Comparison of ENCODE assay signal across 16 cellular contexts in the genomic region with DNA sequence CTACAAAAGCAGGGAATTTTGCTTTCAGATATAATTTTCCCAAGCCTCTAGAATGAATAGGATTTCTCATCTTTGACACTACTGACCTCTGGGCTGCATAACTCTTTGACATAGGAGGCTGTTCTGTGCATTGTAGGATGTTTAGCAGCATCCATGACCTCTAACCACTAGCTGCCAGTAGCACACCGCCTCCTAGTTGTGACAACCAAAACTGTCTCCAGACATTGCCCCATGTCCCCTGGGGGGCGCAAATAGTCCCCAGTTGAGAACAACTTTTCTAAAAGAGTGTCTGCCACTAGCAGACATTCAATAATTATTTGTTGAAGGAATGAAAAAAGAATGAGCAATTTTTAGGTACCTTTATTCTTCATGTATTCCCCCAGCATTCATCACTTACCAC. TPM values are rescaled to one million over a fixed set of nuclear protein-coding genes. Genes with fewer than 3 reads are reported as not detected.
DNase-seq lines count a peak whose midpoint lies in the region; ATAC-seq, FAIRE-seq and TF ChIP-seq lines count a peak whose summit lies in the region.
"Had no signal": no experiment of that assay in that cellular context is flagged by ENCODE, and none has a peak within 500 bp of the region (broad histone marks: within the 10 kb centered on the region; RNA-seq: fewer than 3 reads in every experiment).

No MANE protein-coding gene starts in this region.

- H2AFZ ChIP-seq in HepG2 (ENCODE audit: low read length) (no peak overlapping the region), H1 (ENCODE audit: low read length) (no peak overlapping the region)

- no peak overlapping the region for H3K27ac Mint-ChIP-seq in type B pancreatic cell

- BruUV-seq in HepG2 (replicated peaks; lab: Mats Ljungman, UMichigan), result no TSS peak

- in situ Hi-C loops in HepG2 (cut with HindIII; ENCODE audit: extremely low pct_ligation_motif_present, low pct_unique_long_range_greater_than_20kb), result no loop called here

- H3K23ac ChIP-seq in H1 (ENCODE audit: insufficient read length), result no peak overlapping the region

- no peaks in the 10 kb centered on the region for H3K4me1 Mint-ChIP-seq in type B pancreatic cell (ENCODE audit: unreplicated experiment)

- no peak overlapping the region for H2BK12ac ChIP-seq in H1 (ENCODE audit: low read depth, low read length)

- no peak for TF ChIP-seq POLR2A in HepG2 (IDR thresholded peaks at IDR 0.05; ENCODE audit: insufficient read depth in 1 of 2, low read depth in 2 of 2, low read length in 2 of 2)
- TF ChIP-seq POLR2A in right lobe of liver (IDR thresholded peaks at IDR 0.05), result no peak
- TF ChIP-seq POLR2A in H1 (IDR thresholded peaks at IDR 0.05; ENCODE audit: control extremely low read depth in 1 of 2, low read depth in 2 of 2, low read length in 2 of 2), result no peak

- H3K79me2 ChIP-seq in HepG2 (ENCODE audit: insufficient read depth, low read length) (no peaks in the 10 kb centered on the region), H1 (ENCODE audit: control insufficient read depth in 1 of 2, insufficient read depth in 2 of 2, low read length in 2 of 2) (no peaks in the 10 kb centered on the region)

- no peak overlapping the region for H2BK15ac ChIP-seq in H1 (ENCODE audit: low read length)

- no peaks in the 10 kb centered on the region; the same call in 1 of the 2 replicates for H3K23me2 ChIP-seq in H1 (ENCODE audit: low read depth, low read length)

- H3K4me3 Mint-ChIP-seq in type B pancreatic cell, result no peak overlapping the region

- no peak overlapping the region for H4K5ac ChIP-seq in H1 (ENCODE audit: insufficient read length, low read depth, low read length)

- TF ChIP-seq CTCF in HepG2 (CRISPR knock-in tag; IDR thresholded peaks at IDR 0.05) (no peak), right lobe of liver (IDR thresholded peaks at IDR 0.05) (no peak), H1 (IDR thresholded peaks at IDR 0.05; ENCODE audit: control extremely low read depth in 1 of 3, insufficient read depth in 1 of 3, low read depth in 1 of 3, low read length in 3 of 3) (peak; percentile 89 to 99 (median 92)), type B pancreatic cell (conservative IDR thresholded peaks at IDR 0.05) (peak; percentile 41)

- H3K18ac ChIP-seq in H1 (ENCODE audit: extremely low read depth, low read length), result no peak overlapping the region

- H3K9ac ChIP-seq in HepG2 (ENCODE audit: insufficient read depth, low read depth, low read length), result no peak overlapping the region
- H3K9ac ChIP-seq in H1 (replicated peaks in 1 of 4; ENCODE audit: extremely low read depth in 1 of 4, low read depth in 3 of 4, low read length in 3 of 4), result no peak overlapping the region

- H4K8ac ChIP-seq in H1 (ENCODE audit: extremely low read depth, insufficient read depth, low read length), result no peak overlapping the region

- FAIRE-seq in HepG2 (lab: Jason Lieb, UNC), result no peak
- FAIRE-seq in H1 (lab: Jason Lieb, UNC), result peak; percentile 28
- FAIRE-seq: G401.6, TTC549, urothelium cell line had no signal

- WGBS in HepG2 (ENCODE audit: low lambda C conversion rate), result 4% methylated on average over 2 of the region's 2 CpGs
- 42% methylated on average over 2 of the region's 2 CpGs for WGBS in right lobe of liver (ENCODE audit: insufficient coverage, low coverage, low lambda C conversion rate, missing lambda C conversion rate)
- WGBS in H1 (ENCODE audit: extremely low coverage in 1 of 2, insufficient coverage in 1 of 2, insufficient read length in 1 of 2, insufficient replicate concordance in 2 of 2, low coverage in 1 of 2, low lambda C conversion rate in 2 of 2, missing lambda C conversion rate in 1 of 2), 2 experiments, result 24% methylated on average over 2 of the region's 2 CpGs; no CpG with 5 or more reads in 1 of the 2 experiments

- CTCF ChIA-PET in HepG2 (lab: Yijun Ruan, JAX; ENCODE audit: low intra/inter-chr PET ratio, low total read pairs) (no interaction called here), H1 (lab: Charles Lee; ENCODE audit: partially characterized antibody) (interaction anchor here (0.6 to 7.6 kb wide), 32 partner anchors 10 to 335 kb away, joined by 3 to 81 read pairs (median 4); no protein-coding TSS in a partner anchor)

- no peaks in the 10 kb centered on the region for H3K9me3 Mint-ChIP-seq in type B pancreatic cell

- H3K27me3 Mint-ChIP-seq in type B pancreatic cell, result peaks cover 29% of the 10 kb centered on the region

- no peak for TF ChIP-seq EP300 in HepG2 (IDR thresholded peaks at IDR 0.05; ENCODE audit: low read depth in 2 of 2, low read length in 2 of 2)
- TF ChIP-seq EP300 in HepG2 (CRISPR knock-in tag; IDR thresholded peaks at IDR 0.05; ENCODE audit: borderline replicate concordance), result no peak
- no peak for TF ChIP-seq EP300 in H1 (IDR thresholded peaks at IDR 0.05; ENCODE audit: borderline replicate concordance in 1 of 2, low read depth in 2 of 2, low read length in 2 of 2)

- intact Hi-C loops in HepG2 (cut with micrococcal nuclease; ENCODE audit: unreplicated experiment), result no loop called here
- intact Hi-C loops in right lobe of liver (cut with DNase I), result no loop called here

- H3K27me3 ChIP-seq in HepG2 (ENCODE audit: control insufficient read depth in 1 of 2, insufficient read depth in 2 of 2, low read length in 2 of 2) (peaks cover 1 to 6% of the 10 kb centered on the region in 2 experiments; a peak in 2 of 5 replicates), right lobe of liver (no peaks in the 10 kb centered on the region), H1 (replicated peaks in 1 of 4; ENCODE audit: control insufficient read depth in 3 of 4, extremely low read depth in 1 of 4, insufficient read depth in 3 of 4, low read length in 3 of 4) (no peaks in the 10 kb centered on the region; a peak in 1 of 7 replicates)

- H3K56ac ChIP-seq in H1 (replicated peaks; ENCODE audit: insufficient read length, low read depth, low read length), result no peak overlapping the region

- no peak overlapping the region for H3K4ac ChIP-seq in H1 (replicated peaks; ENCODE audit: insufficient read length, low read depth, low read length)

- H3K4me1 ChIP-seq in HepG2 (ENCODE audit: insufficient read depth, low read length) (no peaks in the 10 kb centered on the region), right lobe of liver (no peaks in the 10 kb centered on the region), H1 (replicated peaks in 1 of 4; ENCODE audit: control insufficient read depth in 3 of 4, insufficient read depth in 4 of 4, low read length in 3 of 4) (peaks cover 0 to 5% (median under 1%) of the 10 kb centered on the region in 4 experiments; a peak in 1 of 7 replicates)

- TF ChIP-seq RAD21 in HepG2 (CRISPR knock-in tag; IDR thresholded peaks at IDR 0.05), result no peak
- peak; percentile 86 to 87 for TF ChIP-seq RAD21 in H1 (IDR thresholded peaks at IDR 0.05 in 1 of 2, conservative IDR thresholded peaks at IDR 0.05 in 1 of 2; ENCODE audit: low read depth in 2 of 2, low read length in 2 of 2)

- H2AK5ac ChIP-seq in H1 (ENCODE audit: low read depth, low read length), result no peak overlapping the region

- H3K4me2 ChIP-seq in HepG2 (ENCODE audit: low read depth, low read length) (no peak overlapping the region), H1 (ENCODE audit: insufficient read depth in 1 of 2, low read depth in 2 of 2, low read length in 2 of 2) (no peak overlapping the region)

- H2BK120ac ChIP-seq in H1 (replicated peaks; ENCODE audit: low read depth, low read length), result no peak overlapping the region

- H4K20me1 ChIP-seq in HepG2 (ENCODE audit: insufficient read depth, low read length) (no peaks in the 10 kb centered on the region), H1 (replicated peaks in 1 of 2; ENCODE audit: control insufficient read depth in 1 of 2, insufficient read depth in 2 of 2, low read length in 2 of 2) (no peaks in the 10 kb centered on the region)

- H3K4me3 ChIP-seq in HepG2 (replicated peaks in 1 of 3; ENCODE audit: insufficient read depth in 1 of 3, low read depth in 2 of 3, low read length in 3 of 3), result no peak overlapping the region
- no peak overlapping the region for H3K4me3 ChIP-seq in right lobe of liver
- no peak overlapping the region for H3K4me3 ChIP-seq in H1 (ENCODE audit: extremely low read depth in 1 of 4, insufficient read depth in 2 of 4, low read depth in 3 of 4, low read length in 4 of 4)
- H3K4me3 ChIP-seq: lung had no signal

- POLR2A ChIA-PET in HepG2 (lab: Yijun Ruan, JAX), result no interaction called here
- POLR2A ChIA-PET in H1 (lab: Charles Lee; ENCODE audit: partially characterized antibody), result interaction anchor here (0.6 to 0.8 kb wide), 2 partner anchors 13 kb away, joined by 3 to 4 read pairs; no protein-coding TSS in a partner anchor

- DNase-seq in HepG2 (ENCODE audit: low spot score) (peak; percentile 4), right lobe of liver (no peak), MV-4-11 (lab: John Stamatoyannopoulos, UW) (peak; percentile 14), H1 (ENCODE audit: low read depth in 1 of 2, low spot score in 2 of 2) (peak in 1 of 2 experiments; percentile 59), type B pancreatic cell (ENCODE audit: extremely low spot score, unreplicated experiment) (no peak), SIG-M5 treated with dmso at 0.1 percent for 504 hours (lab: John Stamatoyannopoulos, UW; ENCODE audit: unreplicated experiment) (no peak), H4 (ENCODE audit: low spot score) (no peak), NCI-H1105 (lab: John Stamatoyannopoulos, UW) (no peak)
- DNase-seq: activated T-cell treated with anti-CD3 and anti-CD28 coated beads for 4 hours, IMR-90, occipital lobe, RPMI8226 had no signal

- ATAC-seq in HepG2, result peak; percentile 65
- ATAC-seq in right lobe of liver, result no peak

- no peaks in the 10 kb centered on the region for H3K79me1 ChIP-seq in H1 (ENCODE audit: low read depth, low read length)

- H3K36me3 ChIP-seq in HepG2 (replicated peaks in 1 of 2; ENCODE audit: control insufficient read depth in 1 of 2, insufficient read depth in 2 of 2, low read length in 2 of 2) (no peaks in the 10 kb centered on the region), right lobe of liver (no peaks in the 10 kb centered on the region), H1 (ENCODE audit: control insufficient read depth in 2 of 4, insufficient read depth in 4 of 4, low read length in 3 of 4) (no peaks in the 10 kb centered on the region)

- H4K91ac ChIP-seq in H1 (replicated peaks; ENCODE audit: insufficient read length, low read length), result no peak overlapping the region

- H3K9me3 ChIP-seq in HepG2 (ENCODE audit: low read length), result no peaks in the 10 kb centered on the region
- H3K9me3 ChIP-seq in right lobe of liver, result no peaks in the 10 kb centered on the region
- no peaks in the 10 kb centered on the region for H3K9me3 ChIP-seq in H1 (ENCODE audit: insufficient read depth in 2 of 2, low read depth in 1 of 2, low read length in 1 of 2)

- no peak overlapping the region for H3K14ac ChIP-seq in H1 (ENCODE audit: insufficient read length)

- H2BK20ac ChIP-seq in H1 (ENCODE audit: low read length), result no peak overlapping the region

- H2BK5ac ChIP-seq in H1 (ENCODE audit: low read depth, low read length), result no peak overlapping the region

- H3K36me3 Mint-ChIP-seq in type B pancreatic cell, result no peaks in the 10 kb centered on the region

- no peak overlapping the region for H3K27ac ChIP-seq in HepG2 (ENCODE audit: extremely low read length, insufficient read depth, low read length)
- no peak overlapping the region for H3K27ac ChIP-seq in right lobe of liver
- no peak overlapping the region for H3K27ac ChIP-seq in H1 (ENCODE audit: low read depth, low read length)

RNA-seq across cellular contexts. Expression of a gene that starts 51.8 kb away (rescaled TPM):
- total RNA-seq in HepG2 (2016; rRNA removed; fragmentation: Illumina TruSeq; extraction: Trizol) (0.08 TPM in 1 of 2 replicates, not detected in the other), right lobe of liver (under 1 TPM in 1 of 6 experiments, not detected in 5; 0.31 TPM), type B pancreatic cell (ENCODE audit: low replicate concordance) (0.19 TPM in 1 of 2 replicates, not detected in the other)
- total RNA-seq in HepG2 (2016; cell fraction: cytosol; rRNA removed; fragmentation: Illumina TruSeq; extraction: Trizol; ENCODE audit: low read depth), result not detected in 2 replicates
- not detected in 2 replicates for total RNA-seq in HepG2 (2016; cell fraction: insoluble cytoplasmic fraction; rRNA removed; fragmentation: Illumina TruSeq; extraction: Trizol)
- not detected in 2 replicates for total RNA-seq in HepG2 (2016; cell fraction: membrane; rRNA removed; fragmentation: Illumina TruSeq; extraction: Trizol)
- not detected in 2 replicates for total RNA-seq in HepG2 (2016; cell fraction: nucleus; rRNA removed; fragmentation: Illumina TruSeq; extraction: Trizol)
- polyA plus RNA-seq in HepG2 (2011; rRNA removed) (not detected in 2 replicates), H1 (2011; rRNA removed) (0.09 and 0.22 TPM in 2 replicates)
- polyA plus RNA-seq in HepG2 (2011; cell fraction: cytosol; rRNA removed), result 0.03 and 0.07 TPM in 2 replicates
- 0.08 TPM in 1 of 2 replicates, not detected in the other for polyA plus RNA-seq in HepG2 (2011; cell fraction: nucleus; rRNA removed)
- polyA plus RNA-seq in HepG2 (2012), result not detected in 2 replicates
- polyA plus RNA-seq in HepG2 (2016; cell fraction: cytosol; fragmentation: Illumina TruSeq; extraction: Trizol; ENCODE audit: low read depth), result not detected in 2 replicates
- not detected in 2 replicates for polyA plus RNA-seq in HepG2 (2016; cell fraction: insoluble cytoplasmic fraction; fragmentation: Illumina TruSeq; extraction: Trizol; ENCODE audit: low read depth)
- polyA plus RNA-seq in HepG2 (2016; cell fraction: membrane; fragmentation: Illumina TruSeq; extraction: Trizol; ENCODE audit: low read depth), result not detected in 2 replicates
- not detected in 2 replicates for polyA plus RNA-seq in HepG2 (2016; cell fraction: nucleus; fragmentation: Illumina TruSeq; extraction: Trizol; ENCODE audit: insufficient read depth, low read depth)
- polyA minus RNA-seq in HepG2 (2011; rRNA and poly(A)+ RNA removed; ENCODE audit: low replicate concordance), result not detected in 2 replicates
- polyA minus RNA-seq in HepG2 (2011; cell fraction: cytosol; rRNA and poly(A)+ RNA removed), result not detected in 2 replicates
- polyA minus RNA-seq in HepG2 (2011; cell fraction: nucleus; rRNA and poly(A)+ RNA removed), result not detected in 2 replicates
- total RNA-seq in H1 (2021; fragmentation: NEBNext Ultra II Directional; extraction: Animal tissue kit (Norgen Biotek cat#: 25700)), result 0.11 TPM in 1 of 2 replicates, not detected in the other
- 0.03 TPM for polyA plus RNA-seq in H1 (2011; cell fraction: cytosol; rRNA removed)
- polyA plus RNA-seq in H1 (2011; cell fraction: nucleus; rRNA removed), result 0.10 TPM
- 0.07 TPM in 1 of 4 replicates, not detected in the others for polyA plus RNA-seq in H1 (2012, experiment 1 of 2)
- polyA plus RNA-seq in H1 (2012, experiment 2 of 2), result not detected
- polyA plus RNA-seq in H1 (2013, experiment 1 of 2), result 0.06 TPM
- 0.06 TPM for polyA plus RNA-seq in H1 (2013, experiment 2 of 2)
- polyA minus RNA-seq in H1 (2011; rRNA and poly(A)+ RNA removed), result not detected in 2 replicates
- polyA minus RNA-seq in H1 (2011; cell fraction: cytosol; rRNA and poly(A)+ RNA removed), result not detected
- not detected for polyA minus RNA-seq in H1 (2011; cell fraction: nucleus; rRNA and poly(A)+ RNA removed)
- 0.06 TPM in 1 of 2 replicates, not detected in the other for total RNA-seq in H4 (2014; rRNA removed; shearing (Covaris generic))
- total RNA-seq: IMR-90, occipital lobe had no signal

RNA-seq across cellular contexts. Expression of a gene that starts 56.7 kb away (rescaled TPM):
- total RNA-seq in HepG2 (2016; rRNA removed; fragmentation: Illumina TruSeq; extraction: Trizol) (71.5 and 71.7 TPM in 2 replicates), right lobe of liver (10 to 100 TPM in 5 of 6 experiments, 1 to 10 TPM in 1; 9.7 to 27.4 (median 18.4) TPM), type B pancreatic cell (ENCODE audit: low replicate concordance) (72.8 and 101 TPM in 2 replicates)
- total RNA-seq in HepG2 (2016; cell fraction: cytosol; rRNA removed; fragmentation: Illumina TruSeq; extraction: Trizol; ENCODE audit: low read depth), result 15.2 and 18.9 TPM in 2 replicates
- total RNA-seq in HepG2 (2016; cell fraction: insoluble cytoplasmic fraction; rRNA removed; fragmentation: Illumina TruSeq; extraction: Trizol), result 63.5 and 71.5 TPM in 2 replicates
- total RNA-seq in HepG2 (2016; cell fraction: membrane; rRNA removed; fragmentation: Illumina TruSeq; extraction: Trizol), result 19.5 and 22.1 TPM in 2 replicates
- total RNA-seq in HepG2 (2016; cell fraction: nucleus; rRNA removed; fragmentation: Illumina TruSeq; extraction: Trizol), result 160 and 177 TPM in 2 replicates
- polyA plus RNA-seq in HepG2 (2011; rRNA removed) (72.3 and 86.6 TPM in 2 replicates), H1 (2011; rRNA removed) (122 and 125 TPM in 2 replicates)
- 34.3 and 38.0 TPM in 2 replicates for polyA plus RNA-seq in HepG2 (2011; cell fraction: cytosol; rRNA removed)
- polyA plus RNA-seq in HepG2 (2011; cell fraction: nucleus; rRNA removed), result 159 and 189 TPM in 2 replicates
- polyA plus RNA-seq in HepG2 (2012), result 38.8 and 53.6 TPM in 2 replicates
- polyA plus RNA-seq in HepG2 (2016; cell fraction: cytosol; fragmentation: Illumina TruSeq; extraction: Trizol; ENCODE audit: low read depth), result 3.1 and 4.0 TPM in 2 replicates
- polyA plus RNA-seq in HepG2 (2016; cell fraction: insoluble cytoplasmic fraction; fragmentation: Illumina TruSeq; extraction: Trizol; ENCODE audit: low read depth), result 58.5 and 62.2 TPM in 2 replicates
- 10.1 and 11.0 TPM in 2 replicates for polyA plus RNA-seq in HepG2 (2016; cell fraction: membrane; fragmentation: Illumina TruSeq; extraction: Trizol; ENCODE audit: low read depth)
- polyA plus RNA-seq in HepG2 (2016; cell fraction: nucleus; fragmentation: Illumina TruSeq; extraction: Trizol; ENCODE audit: insufficient read depth, low read depth), result 237 and 263 TPM in 2 replicates
- polyA minus RNA-seq in HepG2 (2011; rRNA and poly(A)+ RNA removed; ENCODE audit: low replicate concordance), result 383 and 386 TPM in 2 replicates
- 22.2 and 23.0 TPM in 2 replicates for polyA minus RNA-seq in HepG2 (2011; cell fraction: cytosol; rRNA and poly(A)+ RNA removed)
- polyA minus RNA-seq in HepG2 (2011; cell fraction: nucleus; rRNA and poly(A)+ RNA removed), result 275 and 320 TPM in 2 replicates
- total RNA-seq in H1 (2021; fragmentation: NEBNext Ultra II Directional; extraction: Animal tissue kit (Norgen Biotek cat#: 25700)), result 105 TPM in 2 replicates
- 97.0 TPM for polyA plus RNA-seq in H1 (2011; cell fraction: cytosol; rRNA removed)
- polyA plus RNA-seq in H1 (2011; cell fraction: nucleus; rRNA removed), result 253 TPM
- polyA plus RNA-seq in H1 (2012, experiment 1 of 2), result 58.8 to 93.6 TPM (median 75.2 TPM) in 4 replicates
- polyA plus RNA-seq in H1 (2012, experiment 2 of 2), result 6.3 TPM
- 122 TPM for polyA plus RNA-seq in H1 (2013, experiment 1 of 2)
- polyA plus RNA-seq in H1 (2013, experiment 2 of 2), result 109 TPM
- polyA minus RNA-seq in H1 (2011; rRNA and poly(A)+ RNA removed), result 265 and 299 TPM in 2 replicates
- 54.0 TPM for polyA minus RNA-seq in H1 (2011; cell fraction: cytosol; rRNA and poly(A)+ RNA removed)
- 393 TPM for polyA minus RNA-seq in H1 (2011; cell fraction: nucleus; rRNA and poly(A)+ RNA removed)
- 32.9 and 59.6 TPM in 2 replicates for total RNA-seq in H4 (2014; rRNA removed; shearing (Covaris generic))

Comparison
In these comparisons a context has a peak if more than half of its experiments do, and no peak if none do; other contexts are left out.
1. DNase-seq: peak in HepG2 (single experiment) and MV-4-11 (single experiment); none in right lobe of liver (0 of 3), type B pancreatic cell (single experiment), SIG-M5 treated with dmso at 0.1 percent for 504 hours (single experiment), H4 (single experiment) and NCI-H1105 (single experiment).
2. CTCF ChIP-seq: peak in H1 (3 of 3) and type B pancreatic cell (single experiment); none in HepG2 (single experiment) and right lobe of liver (0 of 4).